ENCODE assay signal across 8 cellular contexts in genomic region chr7:135977020-135977741, GRCh38. TPM values are rescaled to one million over a fixed set of nuclear protein-coding genes. Genes with fewer than 3 reads are reported as not detected.
A peak's percentile ranks its signal among the peaks of the same experiment; 100 is the strongest.
DNase-seq lines count a peak whose midpoint lies in the region; ATAC-seq and TF ChIP-seq lines count a peak whose summit lies in the region.

Gene MTPN (minus strand): TSS chr7:135977359. CDS start chr7:135977100, 259 bp downstream.

- peak in 1 of 4 donors; percentile 39 for TF ChIP-seq EP300 in upper lobe of left lung (IDR thresholded peaks at IDR 0.05)

- H3K27ac ChIP-seq in heart right ventricle (peak within 1 kb of the TSS in 9 of 10 donors; percentile 80 to 95 (median 90)), upper lobe of left lung (peak within 1 kb of the TSS; percentile 85 to 92 (median 91))

- H3K36me3 ChIP-seq in heart right ventricle = peaks cover 0 to 19% (median 0%) of the 10 kb centered on the region in 9 donors
- H3K36me3 ChIP-seq in upper lobe of left lung = peaks cover 0 to 2% (median 0%) of the 10 kb centered on the region in 4 donors

- intact Hi-C loops in T-helper 1 cell treated with Interleukin-12 subunit alpha and Interleukin-12 subunit beta and Interleukin-4 antibody, amounts not matched to agents 30 ng/mL and 1 ng/mL, for 36 hours (cut with micrococcal nuclease) = loop anchor here (1.0 to 10.0 kb wide), 9 partner anchors 17 to 1522 kb away; partner anchors contain the start of genes AGBL3, AKR1B1, BPGM and CNOT4
- intact Hi-C loops in heart right ventricle (cut with DNase I) = loop anchor here in 1 of 10 donors (10.0 kb wide), 1 partner anchor 312 kb away; the partner anchor contains the start of gene STMP1
- intact Hi-C loops in posterior cingulate gyrus (cut with DNase I) = loop anchor here (10.0 kb wide), 1 partner anchor 312 kb away; the partner anchor contains the start of gene STMP1

- H3K4me1 ChIP-seq in heart right ventricle (peaks cover 3 to 88% (median 64%) of the 10 kb centered on the region in 9 donors), upper lobe of left lung (peaks cover 44 to 50% (median 50%) of the 10 kb centered on the region in 4 donors)

- TF ChIP-seq CTCF in GM13976 (IDR thresholded peaks at IDR 0.05; ENCODE audit: borderline replicate concordance, control extremely low read depth, extremely low read depth, insufficient read depth, missing control alignments) = no peak
- TF ChIP-seq CTCF in heart right ventricle (IDR thresholded peaks at IDR 0.05) = no peak
- no peak for TF ChIP-seq CTCF in upper lobe of left lung (IDR thresholded peaks at IDR 0.05)

- peak in 3 of 4 donors; percentile 53 to 83 (median 63) for TF ChIP-seq POLR2A in upper lobe of left lung (IDR thresholded peaks at IDR 0.05)

- ATAC-seq in HG02870 (IDR thresholded peaks at IDR 0.05; ENCODE audit: unreplicated experiment) (peak; percentile 42), heart right ventricle (peak; percentile 98 to 100 (median 100)), upper lobe of left lung (ENCODE audit: low FRiP score in 2 of 2) (peak; percentile 98)

- DNase-seq in GM13976 (ENCODE audit: low spot score) = peak; percentile 85
- peak; percentile 97 for DNase-seq in NCI-H146 treated with DMSO at 0.1 percent for 48 hours (lab: John Stamatoyannopoulos, UW; ENCODE audit: unreplicated experiment)
- peak; percentile 92 for DNase-seq in amniotic epithelial cell (ENCODE audit: low read depth)
- DNase-seq in heart right ventricle = peak; percentile 99
- DNase-seq in posterior cingulate gyrus = peak; percentile 95 to 100 (median 98)
- peak; percentile 99 to 100 for DNase-seq in upper lobe of left lung

- H3K4me3 ChIP-seq in heart right ventricle = peak within 1 kb of the TSS; percentile 74 to 99 (median 94)
- H3K4me3 ChIP-seq in upper lobe of left lung = peak within 1 kb of the TSS; percentile 60 to 92 (median 90)

- 1% methylated on average over 44 to 47 of the region's 47 CpGs for WGBS in heart right ventricle, 2 donors
- WGBS in upper lobe of left lung, 2 donors = 0 to 1% methylated on average over 35 to 47 of the region's 47 CpGs

- in situ Hi-C loops in GM13976 (cut with MboI; ENCODE audit: low sequenced_read_pairs, unreplicated experiment) = no loop called here

- no peaks in the 10 kb centered on the region for H3K9me3 ChIP-seq in heart right ventricle
- H3K9me3 ChIP-seq in upper lobe of left lung = no peaks in the 10 kb centered on the region

- H3K27me3 ChIP-seq in heart right ventricle (no peaks in the 10 kb centered on the region), upper lobe of left lung (no peaks in the 10 kb centered on the region)

RNA-seq across cellular contexts. Expression of gene MTPN, which starts in this region (rescaled TPM):
- total RNA-seq in T-helper 1 cell treated with Interleukin-12 subunit alpha and Interleukin-12 subunit beta and Interleukin-4 antibody, amounts not matched to agents 30 ng/mL and 1 ng/mL, for 36 hours = 118 and 119 TPM in 2 replicates
- total RNA-seq in heart right ventricle (100 to 1,000 TPM in 2 of 10 donors, 10 to 100 TPM in 8; 63.3 to 107 (median 84.7) TPM), upper lobe of left lung (100 to 1,000 TPM in 2 of 6 donors, 10 to 100 TPM in 4; 34.2 to 145 (median 87.3) TPM)
- polyA plus RNA-seq in heart right ventricle = 10 to 100 TPM; 15.7 to 47.5 TPM

Comparison
In these comparisons a context has a peak if more than half of its experiments do, and no peak if none do; other contexts are left out.
1. Peak in every context shown above with its lines: DNase-seq, ATAC-seq, H3K4me3 ChIP-seq and H3K27ac ChIP-seq.
2. ATAC-seq: peak in every context shown above with its lines; median percentile 100 in heart right ventricle; 98 in upper lobe of left lung; 42 in HG02870.